7 cellular contexts compared by ENCODE assay signal in genomic region chr6:14542670-14543366, GRCh38.
DNase-seq lines count a peak whose midpoint lies in the region; ATAC-seq and TF ChIP-seq lines count a peak whose summit lies in the region.

No MANE protein-coding gene starts in this region.

- H3K9me3 ChIP-seq in right atrium auricular region = no peaks in the 10 kb centered on the region

- peak; percentile 22 to 47 (median 28) for DNase-seq in activated CD8-positive, alpha-beta memory T cell treated with anti-CD3 and anti-CD28 coated beads for 48 hours (ENCODE audit: low read depth in 2 of 3, low spot score in 2 of 3)
- DNase-seq in kidney epithelial cell (ENCODE audit: low read depth) (peak; percentile 66), OCI-M1 (lab: John Stamatoyannopoulos, UW) (no peak), right atrium auricular region (ENCODE audit: low spot score) (no peak), NOMO-1 treated with DMSO at 0.1 percent for 48 hours (lab: John Stamatoyannopoulos, UW; ENCODE audit: unreplicated experiment) (no peak)

- H3K27me3 ChIP-seq in kidney epithelial cell (ENCODE audit: control insufficient read depth, insufficient read depth, low read length) (no peaks in the 10 kb centered on the region), right atrium auricular region (no peaks in the 10 kb centered on the region)

- H3K4me3 ChIP-seq in kidney epithelial cell (ENCODE audit: low read depth, low read length) (no peak overlapping the region), right atrium auricular region (no peak overlapping the region)

- TF ChIP-seq CTCF in kidney epithelial cell (IDR thresholded peaks at IDR 0.05; ENCODE audit: insufficient read depth, low read length, poor library complexity, severe bottlenecking) = no peak
- TF ChIP-seq CTCF in right atrium auricular region (IDR thresholded peaks at IDR 0.05) = no peak

- H3K27ac ChIP-seq in right atrium auricular region = no peak overlapping the region

- H3K36me3 ChIP-seq in kidney epithelial cell (ENCODE audit: control insufficient read depth, insufficient read depth, low read length) (no peaks in the 10 kb centered on the region), right atrium auricular region (no peaks in the 10 kb centered on the region)

- peak; percentile 87 for ATAC-seq in GM18858 (IDR thresholded peaks at IDR 0.05; ENCODE audit: unreplicated experiment)
- peak; percentile 80 for ATAC-seq in HG03342 (IDR thresholded peaks at IDR 0.05; ENCODE audit: unreplicated experiment)

- H3K4me1 ChIP-seq in right atrium auricular region = no peaks in the 10 kb centered on the region

Comparison
In these comparisons a context has a peak if more than half of its experiments do, and no peak if none do; other contexts are left out.
1. DNase-seq: peak in activated CD8-positive, alpha-beta memory T cell treated with anti-CD3 and anti-CD28 coated beads for 48 hours (3 of 3) and kidney epithelial cell (single experiment); none in OCI-M1 (single experiment), right atrium auricular region (single experiment) and NOMO-1 treated with DMSO at 0.1 percent for 48 hours (single experiment).